10 cellular contexts compared by ENCODE assay signal in genomic region chr2:218125626-218126080, GRCh38. TPM values are rescaled to one million over a fixed set of nuclear protein-coding genes. Genes with fewer than 3 reads are reported as not detected.
DNase-seq lines count a peak whose midpoint lies in the region; ATAC-seq and TF ChIP-seq lines count a peak whose summit lies in the region.
"Had no signal": no experiment of that assay in that cellular context is flagged by ENCODE, and none has a peak within 500 bp of the region (broad histone marks: within the 10 kb centered on the region; RNA-seq: fewer than 3 reads in every experiment).

Gene CXCR2 (plus strand): TSS chr2:218126028. CDS start chr2:218134802, 8,774 bp downstream.

- peaks cover 13% of the 10 kb centered on the region for H3K4me1 Mint-ChIP-seq in activated CD4-positive, alpha-beta T cell treated with anti-CD3 and anti-CD28 coated beads, Interleukin-2, amount 10 ng/mL, durations not matched to agents 7 days and 5 days
- H3K4me1 Mint-ChIP-seq in progenitor cell of endocrine pancreas (ENCODE audit: low read depth), result no peaks in the 10 kb centered on the region

- POLR2A ChIA-PET in activated CD4-positive, alpha-beta T cell treated with anti-CD3 and anti-CD28 coated beads, Interleukin-2, amount 10 ng/mL, durations not matched to agents 7 days and 5 days (lab: Charles Lee), result no interaction called here

- no peaks in the 10 kb centered on the region for H3K36me3 Mint-ChIP-seq in activated CD4-positive, alpha-beta T cell treated with anti-CD3 and anti-CD28 coated beads, Interleukin-2, amount 10 ng/mL, durations not matched to agents 7 days and 5 days (ENCODE audit: low read depth)
- peaks cover 3% of the 10 kb centered on the region for H3K36me3 Mint-ChIP-seq in progenitor cell of endocrine pancreas (ENCODE audit: insufficient read depth)

- DNase-seq in activated CD4-positive, alpha-beta T cell treated with anti-CD3 and anti-CD28 coated beads, Interleukin-2, amount 10 ng/mL, durations not matched to agents 7 days and 5 days, result no peak
- no peak for DNase-seq in activated CD4-positive, alpha-beta T cell treated with anti-CD3 and anti-CD28 coated beads for 1 hour
- DNase-seq in NOMO-1 treated with dmso at 0.1 percent for 144 hours (lab: John Stamatoyannopoulos, UW; ENCODE audit: unreplicated experiment) (peak; percentile 79), foreskin keratinocyte (peak in 1 of 2 donors; percentile 11), pons (ENCODE audit: low spot score) (peak; percentile 19), AG20443 (ENCODE audit: low spot score) (no peak), SK-N-DZ (ENCODE audit: low spot score) (no peak), progenitor cell of endocrine pancreas (ENCODE audit: low spot score, unreplicated experiment) (no peak)

- peak within 1 kb of the TSS; percentile 59 for H3K27ac Mint-ChIP-seq in activated CD4-positive, alpha-beta T cell treated with anti-CD3 and anti-CD28 coated beads, Interleukin-2, amount 10 ng/mL, durations not matched to agents 7 days and 5 days
- H3K27ac Mint-ChIP-seq in progenitor cell of endocrine pancreas, result no peak within 1 kb of the TSS

- H3K9me3 Mint-ChIP-seq in activated CD4-positive, alpha-beta T cell treated with anti-CD3 and anti-CD28 coated beads, Interleukin-2, amount 10 ng/mL, durations not matched to agents 7 days and 5 days, result peaks cover 15% of the 10 kb centered on the region
- H3K9me3 Mint-ChIP-seq in progenitor cell of endocrine pancreas (ENCODE audit: low read depth), result peaks cover 15% of the 10 kb centered on the region

- no peak within 1 kb of the TSS for H3K27ac ChIP-seq in foreskin keratinocyte
- H3K27ac ChIP-seq: VCaP had no signal

- no peaks in the 10 kb centered on the region for H3K27me3 ChIP-seq in foreskin keratinocyte

- peaks cover 22% of the 10 kb centered on the region for H3K27me3 Mint-ChIP-seq in activated CD4-positive, alpha-beta T cell treated with anti-CD3 and anti-CD28 coated beads, Interleukin-2, amount 10 ng/mL, durations not matched to agents 7 days and 5 days
- peaks cover 17% of the 10 kb centered on the region for H3K27me3 Mint-ChIP-seq in progenitor cell of endocrine pancreas

- peak; percentile 53 for ATAC-seq in foreskin keratinocyte

- TF ChIP-seq CTCF in foreskin keratinocyte (conservative IDR thresholded peaks at IDR 0.05) (peak; percentile 30), progenitor cell of endocrine pancreas (IDR thresholded peaks at IDR 0.05; ENCODE audit: unreplicated experiment) (no peak)

- H3K4me1 ChIP-seq in foreskin keratinocyte, result peaks cover 16% of the 10 kb centered on the region

- CTCF ChIA-PET in activated CD4-positive, alpha-beta T cell treated with anti-CD3 and anti-CD28 coated beads, Interleukin-2, amount 10 ng/mL, durations not matched to agents 7 days and 5 days (lab: Charles Lee), result interaction anchor here (0.6 kb wide), 1 partner anchor 226 kb away, joined by 3 read pairs; no protein-coding TSS in a partner anchor

- H3K4me3 Mint-ChIP-seq in activated CD4-positive, alpha-beta T cell treated with anti-CD3 and anti-CD28 coated beads, Interleukin-2, amount 10 ng/mL, durations not matched to agents 7 days and 5 days, result peak within 1 kb of the TSS; percentile 25
- H3K4me3 Mint-ChIP-seq in progenitor cell of endocrine pancreas (ENCODE audit: low read depth), result no peak within 1 kb of the TSS

RNA-seq across cellular contexts. Expression of gene CXCR2, which starts in this region (rescaled TPM):
- total RNA-seq in activated CD4-positive, alpha-beta T cell treated with anti-CD3 and anti-CD28 coated beads, Interleukin-2, amount 10 ng/mL, durations not matched to agents 7 days and 5 days, result under 1 TPM; 0.20 to 0.37 TPM
- total RNA-seq in foreskin keratinocyte, result 0.25 and 0.31 TPM in 2 replicates
- polyA plus RNA-seq in foreskin keratinocyte, result 0.13 and 0.18 TPM in 2 replicates
- polyA plus RNA-seq in SK-N-DZ (2014; cell fraction: cytosol; rRNA removed), result not detected in 2 replicates
- polyA plus RNA-seq in SK-N-DZ (2014; cell fraction: nucleus; rRNA removed), result not detected in 2 replicates
- total RNA-seq in progenitor cell of endocrine pancreas, result not detected in 2 replicates
- total RNA-seq: A673 had no signal

Comparison
In these comparisons a context has a peak if more than half of its experiments do, and no peak if none do; other contexts are left out.
1. Peak in ATAC-seq in foreskin keratinocyte; RNA of the gene not detected or under 1 TPM.
2. DNase-seq: peak in NOMO-1 treated with dmso at 0.1 percent for 144 hours (single experiment) and pons (single experiment); none in activated CD4-positive, alpha-beta T cell treated with anti-CD3 and anti-CD28 coated beads, Interleukin-2, amount 10 ng/mL, durations not matched to agents 7 days and 5 days (single experiment), activated CD4-positive, alpha-beta T cell treated with anti-CD3 and anti-CD28 coated beads for 1 hour (single experiment), AG20443 (single experiment), SK-N-DZ (single experiment) and progenitor cell of endocrine pancreas (single experiment).